Comparison of ENCODE assay signal across 21 cellular contexts in genomic region chr7:121169469-121169868, GRCh38.
DNase-seq lines count a peak whose midpoint lies in the region; ATAC-seq and TF ChIP-seq lines count a peak whose summit lies in the region.
"Had no signal": no experiment of that assay in that cellular context is flagged by ENCODE, and none has a peak within 500 bp of the region (broad histone marks: within the 10 kb centered on the region; RNA-seq: fewer than 3 reads in every experiment).

No MANE protein-coding gene starts in this region.

- no peak for TF ChIP-seq CTCF in Calu3 (IDR thresholded peaks at IDR 0.05; ENCODE audit: unreplicated experiment)
- no peak for TF ChIP-seq CTCF in OCI-LY7 (conservative IDR thresholded peaks at IDR 0.05; ENCODE audit: low read length)
- no peak for TF ChIP-seq CTCF in GM10266 (IDR thresholded peaks at IDR 0.05; ENCODE audit: control insufficient read depth, insufficient read depth, low read depth, missing control alignments)

- H3K4me1 Mint-ChIP-seq in Calu3 (ENCODE audit: low read depth, unreplicated experiment) (peaks cover 8% of the 10 kb centered on the region), memory B cell (peaks cover 28% of the 10 kb centered on the region)
- H3K4me1 Mint-ChIP-seq in activated naive CD4-positive, alpha-beta T cell treated with anti-CD3 and anti-CD28 coated beads for 36 hours (ENCODE audit: low read depth): no peaks in the 10 kb centered on the region

- POLR2A ChIA-PET in OCI-LY7 (lab: Charles Lee): interaction anchor here (0.6 kb wide), 1 partner anchor 36 kb away, joined by 3 read pairs; no protein-coding TSS in a partner anchor

- no peaks in the 10 kb centered on the region for H3K4me1 ChIP-seq in OCI-LY7 (ENCODE audit: insufficient read depth, low read length, poor library complexity, severe bottlenecking)
- H3K4me1 ChIP-seq: A549, Caco-2 had no signal

- H3K4me3 Mint-ChIP-seq in Calu3 (ENCODE audit: low read depth, unreplicated experiment) (no peak overlapping the region), memory B cell (no peak overlapping the region)
- no peak overlapping the region for H3K4me3 Mint-ChIP-seq in activated naive CD4-positive, alpha-beta T cell treated with anti-CD3 and anti-CD28 coated beads for 36 hours
- H3K4me3 Mint-ChIP-seq: B cell; CD4-positive, alpha-beta T cell; CD8-positive, alpha-beta T cell had no signal

- H3K9me2 ChIP-seq in OCI-LY7 (ENCODE audit: insufficient read depth, low read length): no peaks in the 10 kb centered on the region

- no peaks in the 10 kb centered on the region for H3K27me3 Mint-ChIP-seq in Calu3 (ENCODE audit: unreplicated experiment)
- no peaks in the 10 kb centered on the region for H3K27me3 Mint-ChIP-seq in memory B cell
- H3K27me3 Mint-ChIP-seq in activated naive CD4-positive, alpha-beta T cell treated with anti-CD3 and anti-CD28 coated beads for 36 hours (ENCODE audit: low read depth): peaks cover 8% of the 10 kb centered on the region
- H3K27me3 Mint-ChIP-seq: B cell had no signal

- CTCF ChIA-PET in Calu3 (lab: Charles Lee): no interaction called here
- CTCF ChIA-PET in OCI-LY7 (lab: Charles Lee; ENCODE audit: unreplicated experiment): no interaction called here
- CTCF ChIA-PET in activated naive CD4-positive, alpha-beta T cell treated with anti-CD3 and anti-CD28 coated beads for 36 hours (lab: Charles Lee): no interaction called here

- peak overlapping the region; percentile 34; the same call in 1 of the 2 replicates for H2AFZ ChIP-seq in OCI-LY7 (ENCODE audit: low read length)

- H3K9me3 Mint-ChIP-seq in Calu3 (ENCODE audit: low read depth, unreplicated experiment) (no peaks in the 10 kb centered on the region), memory B cell (no peaks in the 10 kb centered on the region)
- H3K9me3 Mint-ChIP-seq in activated naive CD4-positive, alpha-beta T cell treated with anti-CD3 and anti-CD28 coated beads for 36 hours: no peaks in the 10 kb centered on the region
- H3K9me3 Mint-ChIP-seq: CD4-positive, alpha-beta T cell; CD8-positive, alpha-beta T cell had no signal

- BruUV-seq in Calu3 (replicated peaks; lab: Mats Ljungman, UMichigan) (no TSS peak), OCI-LY7 (replicated peaks; lab: Mats Ljungman, UMichigan) (no TSS peak)

- H4K20me1 ChIP-seq in OCI-LY7 (ENCODE audit: insufficient read depth, low read length): no peaks in the 10 kb centered on the region
- H4K20me1 ChIP-seq: BLaER1 treated with 17β-estradiol and CSF1 and Interleukin-3, amounts not matched to agents 10 nM and 100 nM had no signal

- H3K4me2 ChIP-seq in OCI-LY7 (ENCODE audit: low read length): no peak overlapping the region
- H3K4me2 ChIP-seq: A549; BLaER1 treated with 17β-estradiol and CSF1 and Interleukin-3, amounts not matched to agents 10 nM and 100 nM had no signal

- H3K36me3 Mint-ChIP-seq in Calu3 (ENCODE audit: insufficient read depth, unreplicated experiment) (no peaks in the 10 kb centered on the region), memory B cell (peaks cover 13% of the 10 kb centered on the region)
- H3K36me3 Mint-ChIP-seq in activated naive CD4-positive, alpha-beta T cell treated with anti-CD3 and anti-CD28 coated beads for 36 hours (ENCODE audit: low read depth): no peaks in the 10 kb centered on the region
- H3K36me3 Mint-ChIP-seq: CD8-positive, alpha-beta T cell had no signal

- no peak for DNase-seq in Calu3
- DNase-seq in OCI-LY7 (ENCODE audit: low spot score): no peak
- DNase-seq in memory B cell (ENCODE audit: low spot score in 2 of 2): no peak
- no peak for DNase-seq in activated naive CD4-positive, alpha-beta T cell treated with anti-CD3 and anti-CD28 coated beads for 36 hours
- no peak for DNase-seq in GM10266 (ENCODE audit: extremely low spot score)
- DNase-seq: AML-193; Caco-2; CD4-positive, alpha-beta T cell; CD8-positive, alpha-beta T cell; DMS 273 treated with DMSO at 0.1 percent for 48 hours; DMS153; DMS53; DMS79; DND-41; EL; GDM1 had no signal

- H3K27ac ChIP-seq in OCI-LY7 (ENCODE audit: low read depth, low read length, poor library complexity, severe bottlenecking): no peak overlapping the region
- H3K27ac ChIP-seq: 22Rv1; A549; BLaER1 treated with 17β-estradiol and CSF1 and Interleukin-3, amounts not matched to agents 10 nM and 100 nM; C4-2B had no signal

- intact Hi-C loops in Calu3 (cut with micrococcal nuclease; ENCODE audit: unreplicated experiment) (no loop called here), OCI-LY7 (cut with micrococcal nuclease; ENCODE audit: unreplicated experiment) (no loop called here)
- intact Hi-C loops in activated naive CD4-positive, alpha-beta T cell treated with anti-CD3 and anti-CD28 coated beads for 36 hours (cut with micrococcal nuclease): no loop called here

- H3K4me3 ChIP-seq in OCI-LY7 (ENCODE audit: low read depth, low read length, poor library complexity, severe bottlenecking): no peak overlapping the region
- H3K4me3 ChIP-seq: A549; BLaER1 treated with 17β-estradiol and CSF1 and Interleukin-3, amounts not matched to agents 10 nM and 100 nM had no signal

- H3K36me3 ChIP-seq in OCI-LY7 (ENCODE audit: insufficient read depth, low read length): no peaks in the 10 kb centered on the region

- no peak for ATAC-seq in memory B cell (ENCODE audit: low read depth)
- ATAC-seq: A549; CD8-positive, alpha-beta T cell had no signal

- no peaks in the 10 kb centered on the region for H3K9me3 ChIP-seq in OCI-LY7 (ENCODE audit: low read length)
- H3K9me3 ChIP-seq: A549, Caco-2 had no signal

- no peaks in the 10 kb centered on the region for H3K79me2 ChIP-seq in OCI-LY7 (ENCODE audit: insufficient read depth, low read depth, low read length)

- H3K27ac Mint-ChIP-seq in Calu3 (ENCODE audit: unreplicated experiment) (peak overlapping the region; percentile 88), memory B cell (peak overlapping the region; percentile 28)
- no peak overlapping the region for H3K27ac Mint-ChIP-seq in activated naive CD4-positive, alpha-beta T cell treated with anti-CD3 and anti-CD28 coated beads for 36 hours
- H3K27ac Mint-ChIP-seq: CD4-positive, alpha-beta T cell; CD8-positive, alpha-beta T cell had no signal
